Comparison of ENCODE assay signal across 31 cellular contexts in the genomic region with DNA sequence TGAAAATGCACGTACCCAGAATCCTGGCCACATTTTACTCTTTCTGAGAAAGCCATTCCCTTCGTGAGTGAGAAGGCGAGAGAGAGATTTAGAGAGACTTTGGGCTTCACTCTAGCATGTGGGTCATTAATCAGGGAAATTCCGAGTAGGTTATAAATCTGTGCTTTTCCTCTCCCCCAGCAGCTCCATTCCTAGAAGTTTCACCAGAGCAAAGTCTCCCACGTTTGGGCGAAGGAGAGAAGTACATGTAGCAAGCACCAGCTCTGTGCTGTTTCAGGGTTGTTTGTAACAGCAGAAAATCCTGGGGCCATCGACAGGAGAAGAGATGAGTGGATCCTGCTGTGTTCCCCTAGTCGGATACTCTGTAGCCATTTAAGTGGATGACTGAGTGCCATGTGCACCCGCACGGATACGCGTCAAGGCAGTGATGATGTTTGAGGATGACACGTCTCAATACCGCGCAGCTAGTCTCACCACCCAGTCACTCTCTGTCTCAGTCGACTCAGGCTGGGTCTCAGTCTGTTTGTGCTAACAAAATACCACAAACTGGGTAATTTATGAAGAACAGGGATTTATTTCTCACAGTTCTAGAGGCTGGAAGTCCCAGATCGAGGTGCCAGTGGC.
"Had no signal": no experiment of that assay in that cellular context is flagged by ENCODE, and none has a peak within 500 bp of the region (broad histone marks: within the 10 kb centered on the region; RNA-seq: fewer than 3 reads in every experiment).

No MANE protein-coding gene starts in this region.

- H3K36me3 ChIP-seq: ascending aorta, cardiac muscle cell, Peyer's patch, WERI-Rb-1 had no signal

- H3K27ac ChIP-seq: ascending aorta, cardiac muscle cell, Peyer's patch, RWPE1, WERI-Rb-1 had no signal

- H3K4me3 ChIP-seq: ascending aorta, cardiac muscle cell, Peyer's patch had no signal

- H3K9me3 ChIP-seq: Peyer's patch had no signal

- H3K4me1 ChIP-seq: ascending aorta, Peyer's patch had no signal

- ATAC-seq: activated CD8-positive, alpha-beta T cell treated with anti-CD3 and anti-CD28 coated beads for 36 hours; activated T-cell treated with anti-CD3 and anti-CD28 coated beads, Interleukin-2, amount 50 U/mL, for 72 hours; activated T-helper 17 cell treated with anti-CD3 and anti-CD28 coated beads, Interleukin-2, amount 50 U/mL, for 72 hours; PC-3; Right ventricle myocardium inferior; SK-N-SH treated with all-trans-retinoic acid at 6 μM for 48 hours; T-cell; T-helper 17 cell had no signal

- DNase-seq: activated CD4-positive, alpha-beta T cell treated with anti-CD3 and anti-CD28 coated beads, Interleukin-2, amount 10 ng/mL, durations not matched to agents 24 days and 14 days; activated CD4-positive, alpha-beta T cell treated with anti-CD3 and anti-CD28 coated beads, Interleukin-2, amount 50 U/mL, for 4 hours; activated CD4-positive, CD25-positive, alpha-beta regulatory T cell; activated CD8-positive, alpha-beta T cell treated with anti-CD3 and anti-CD28 coated beads for 36 hours; activated effector memory CD4-positive, alpha-beta T cell treated with anti-CD3 and anti-CD28 coated beads, Interleukin-2, amount 50 U/mL, for 16 hours; activated naive CD4-positive, alpha-beta T cell; activated naive CD4-positive, alpha-beta T cell treated with anti-CD3 and anti-CD28 coated beads, Interleukin-2, amount 50 U/mL, for 16 hours; activated naive CD8-positive, alpha-beta T cell treated with anti-CD3 and anti-CD28 coated beads for 36 hours; activated T-cell treated with anti-CD3 and anti-CD28 coated beads, Interleukin-2, amount 50 U/mL, for 1 hour; activated T-cell treated with anti-CD3 and anti-CD28 coated beads, Interleukin-2, amount 50 U/mL, for 72 hours; amniotic stem cell; NCI-H1105; NCI-H1417 treated with DMSO at 0.1 percent for 48 hours; NCI-H187 treated with DMSO at 0.1 percent for 48 hours; NCI-H2081; NCI-H2171 treated with DMSO at 0.1 percent for 48 hours; NCI-H345; NCI-H524 treated with DMSO at 0.1 percent for 48 hours; NK-92 treated with Interleukin-12 subunit alpha and Interleukin-12 subunit beta, amount 100 ng/mL, for 24 hours; PC-3; Peyer's patch; SIG-M5; T-cell; T-helper 17 cell had no signal

- H3K27me3 ChIP-seq: ascending aorta, cardiac muscle cell, Peyer's patch had no signal
